ENCODE assay signal across 12 cellular contexts in the genomic region with DNA sequence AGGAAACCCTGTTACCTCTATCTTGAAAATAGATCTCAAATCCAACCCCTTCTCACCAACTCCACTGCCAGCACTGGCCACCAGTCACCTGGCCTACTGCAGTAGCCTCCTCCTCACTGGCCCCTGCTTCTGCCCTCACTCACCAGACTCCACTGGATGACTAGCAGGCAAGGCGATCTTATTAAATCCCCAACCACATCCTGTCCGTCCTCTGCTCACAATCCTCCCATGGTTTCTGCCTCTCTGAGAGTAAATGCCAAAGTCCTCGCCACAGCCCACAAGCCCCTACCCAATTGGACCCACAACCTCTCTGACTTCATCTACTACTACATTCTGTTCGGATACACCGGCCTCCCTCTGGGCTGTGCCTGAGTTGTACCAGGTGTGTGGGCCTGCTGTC. TPM values are rescaled to one million over a fixed set of nuclear protein-coding genes. Genes with fewer than 3 reads are reported as not detected.
A peak's percentile ranks its signal among the peaks of the same experiment; 100 is the strongest.
DNase-seq lines count a peak whose midpoint lies in the region; ATAC-seq, FAIRE-seq and TF ChIP-seq lines count a peak whose summit lies in the region.
"Had no signal": no experiment of that assay in that cellular context is flagged by ENCODE, and none has a peak within 500 bp of the region (broad histone marks: within the 10 kb centered on the region; RNA-seq: fewer than 3 reads in every experiment).

No MANE protein-coding gene starts in this region.

- H3K36me3 Mint-ChIP-seq in T-helper 1 cell treated with Interleukin-12 subunit alpha and Interleukin-12 subunit beta and Interleukin-4 antibody, amounts not matched to agents 30 μg/mL and 1 μg/mL, for 36 hours (ENCODE audit: low read depth) = peaks cover 30% of the 10 kb centered on the region
- H3K36me3 Mint-ChIP-seq in activated CD8-positive, alpha-beta T cell treated with anti-CD3 and anti-CD28 coated beads, Interleukin-2, amount 10 ng/mL, durations not matched to agents 7 days and 5 days (ENCODE audit: low read depth) = peaks cover 29% of the 10 kb centered on the region
- H3K36me3 Mint-ChIP-seq in naive thymus-derived CD8-positive, alpha-beta T cell = peaks cover 0 to 39% (median 15%) of the 10 kb centered on the region in 3 donors

- no peak for TF ChIP-seq CTCF in right atrium auricular region (IDR thresholded peaks at IDR 0.05)
- TF ChIP-seq CTCF in HepG2 (CRISPR knock-in tag; IDR thresholded peaks at IDR 0.05) = no peak

- H3K36me3 ChIP-seq in right atrium auricular region (peaks cover 28% of the 10 kb centered on the region), HepG2 (replicated peaks in 1 of 2; ENCODE audit: control insufficient read depth in 1 of 2, insufficient read depth in 2 of 2, low read length in 2 of 2) (peaks cover 5 to 19% of the 10 kb centered on the region in 2 experiments; a peak in 4 of 5 replicates)

- H3K27ac ChIP-seq in right atrium auricular region = no peak overlapping the region
- no peak overlapping the region for H3K27ac ChIP-seq in HepG2 (ENCODE audit: extremely low read length, insufficient read depth, low read length)
- H3K27ac ChIP-seq: parathyroid adenoma had no signal

- DNase-seq in T-helper 1 cell (no peak), right atrium auricular region (ENCODE audit: low spot score) (no peak), HepG2 (ENCODE audit: low spot score) (no peak)
- no peak for DNase-seq in activated CD8-positive, alpha-beta T cell treated with anti-CD3 and anti-CD28 coated beads, Interleukin-2, amount 10 ng/mL, durations not matched to agents 7 days and 5 days
- DNase-seq in naive thymus-derived CD8-positive, alpha-beta T cell = no peak
- DNase-seq: 8988T, amniotic stem cell, erythroblast, kidney, small intestine had no signal

- H3K9ac ChIP-seq in HepG2 (ENCODE audit: insufficient read depth, low read depth, low read length) = no peak overlapping the region
- H3K9ac ChIP-seq: parathyroid adenoma had no signal

- BruUV-seq in HepG2 (replicated peaks; lab: Mats Ljungman, UMichigan) = no TSS peak

- H3K4me3 ChIP-seq in right atrium auricular region (no peak overlapping the region), HepG2 (replicated peaks in 1 of 3; ENCODE audit: insufficient read depth in 1 of 3, low read depth in 2 of 3, low read length in 3 of 3) (no peak overlapping the region)

- no peak for TF ChIP-seq RAD21 in HepG2 (CRISPR knock-in tag; IDR thresholded peaks at IDR 0.05)

- H3K4me2 ChIP-seq in HepG2 (ENCODE audit: low read depth, low read length) = no peak overlapping the region

- no peaks in the 10 kb centered on the region for H3K79me2 ChIP-seq in HepG2 (ENCODE audit: insufficient read depth, low read length)
- H3K79me2 ChIP-seq: parathyroid adenoma had no signal

- ATAC-seq in activated CD8-positive, alpha-beta T cell treated with anti-CD3 and anti-CD28 coated beads, Interleukin-2, amount 10 ng/mL, durations not matched to agents 7 days and 5 days = no peak
- no peak for ATAC-seq in naive thymus-derived CD8-positive, alpha-beta T cell
- no peak for ATAC-seq in HepG2

- H3K27me3 ChIP-seq in right atrium auricular region = no peaks in the 10 kb centered on the region
- no peaks in the 10 kb centered on the region for H3K27me3 ChIP-seq in HepG2 (ENCODE audit: control insufficient read depth in 1 of 2, insufficient read depth in 2 of 2, low read length in 2 of 2)

- H3K9me3 Mint-ChIP-seq in T-helper 1 cell treated with Interleukin-12 subunit alpha and Interleukin-12 subunit beta and Interleukin-4 antibody, amounts not matched to agents 30 μg/mL and 1 μg/mL, for 36 hours = no peaks in the 10 kb centered on the region
- no peaks in the 10 kb centered on the region for H3K9me3 Mint-ChIP-seq in activated CD8-positive, alpha-beta T cell treated with anti-CD3 and anti-CD28 coated beads, Interleukin-2, amount 10 ng/mL, durations not matched to agents 7 days and 5 days (ENCODE audit: insufficient read depth)
- H3K9me3 Mint-ChIP-seq in naive thymus-derived CD8-positive, alpha-beta T cell = no peaks in the 10 kb centered on the region

- H2AFZ ChIP-seq in HepG2 (ENCODE audit: low read length) = no peak overlapping the region
- H2AFZ ChIP-seq: parathyroid adenoma had no signal

- no peak overlapping the region for H3K4me3 Mint-ChIP-seq in T-helper 1 cell treated with Interleukin-12 subunit alpha and Interleukin-12 subunit beta and Interleukin-4 antibody, amounts not matched to agents 30 μg/mL and 1 μg/mL, for 36 hours
- H3K4me3 Mint-ChIP-seq in activated CD8-positive, alpha-beta T cell treated with anti-CD3 and anti-CD28 coated beads, Interleukin-2, amount 10 ng/mL, durations not matched to agents 7 days and 5 days = no peak overlapping the region
- H3K4me3 Mint-ChIP-seq in naive thymus-derived CD8-positive, alpha-beta T cell = peak overlapping the region in 7 of 10 donors; percentile 31 to 58 (median 52)

- no peak for TF ChIP-seq POLR2A in HepG2 (IDR thresholded peaks at IDR 0.05; ENCODE audit: insufficient read depth in 1 of 2, low read depth in 2 of 2, low read length in 2 of 2)

- H4K20me1 ChIP-seq in HepG2 (ENCODE audit: insufficient read depth, low read length) = no peaks in the 10 kb centered on the region

- intact Hi-C loops in HepG2 (cut with micrococcal nuclease; ENCODE audit: unreplicated experiment) = no loop called here

- WGBS in HepG2 (ENCODE audit: low lambda C conversion rate) = 94% methylated on average over 5 of the region's 5 CpGs

- no peak for FAIRE-seq in HepG2 (lab: Jason Lieb, UNC)
- FAIRE-seq: kidney, small intestine had no signal

- peaks cover 0 to 9% of the 10 kb centered on the region in 2 donors for H3K4me1 ChIP-seq in right atrium auricular region
- peaks cover 9% of the 10 kb centered on the region for H3K4me1 ChIP-seq in HepG2 (ENCODE audit: insufficient read depth, low read length)

- peak overlapping the region; percentile 68 for H3K27ac Mint-ChIP-seq in T-helper 1 cell treated with Interleukin-12 subunit alpha and Interleukin-12 subunit beta and Interleukin-4 antibody, amounts not matched to agents 30 μg/mL and 1 μg/mL, for 36 hours
- H3K27ac Mint-ChIP-seq in activated CD8-positive, alpha-beta T cell treated with anti-CD3 and anti-CD28 coated beads, Interleukin-2, amount 10 ng/mL, durations not matched to agents 7 days and 5 days = peak overlapping the region; percentile 64
- H3K27ac Mint-ChIP-seq in naive thymus-derived CD8-positive, alpha-beta T cell = peak overlapping the region; percentile 61 to 91 (median 80)

- H3K9me3 ChIP-seq in right atrium auricular region = no peaks in the 10 kb centered on the region
- H3K9me3 ChIP-seq in HepG2 (ENCODE audit: low read length) = no peaks in the 10 kb centered on the region

- POLR2A ChIA-PET in activated CD8-positive, alpha-beta T cell treated with anti-CD3 and anti-CD28 coated beads, Interleukin-2, amount 10 ng/mL, durations not matched to agents 7 days and 5 days (lab: Charles Lee) = interaction anchor here (0.9 to 1.3 kb wide), 2 partner anchors 13 to 16 kb away, joined by 3 to 7 read pairs; no protein-coding TSS in a partner anchor
- POLR2A ChIA-PET in naive thymus-derived CD8-positive, alpha-beta T cell (lab: Charles Lee) = interaction anchor here (11.5 kb wide), 1 partner anchor 15 kb away, joined by 276 read pairs; no protein-coding TSS in a partner anchor
- POLR2A ChIA-PET in HepG2 (lab: Yijun Ruan, JAX) = no interaction called here

- H3K27me3 Mint-ChIP-seq in T-helper 1 cell treated with Interleukin-12 subunit alpha and Interleukin-12 subunit beta and Interleukin-4 antibody, amounts not matched to agents 30 μg/mL and 1 μg/mL, for 36 hours (ENCODE audit: low read depth) = no peaks in the 10 kb centered on the region
- no peaks in the 10 kb centered on the region for H3K27me3 Mint-ChIP-seq in activated CD8-positive, alpha-beta T cell treated with anti-CD3 and anti-CD28 coated beads, Interleukin-2, amount 10 ng/mL, durations not matched to agents 7 days and 5 days (ENCODE audit: low read depth)
- H3K27me3 Mint-ChIP-seq in naive thymus-derived CD8-positive, alpha-beta T cell = no peaks in the 10 kb centered on the region

- CTCF ChIA-PET in activated CD8-positive, alpha-beta T cell treated with anti-CD3 and anti-CD28 coated beads, Interleukin-2, amount 10 ng/mL, durations not matched to agents 7 days and 5 days (lab: Charles Lee) = interaction anchor here (1.8 kb wide), 1 partner anchor 15 kb away, joined by 4 read pairs; no protein-coding TSS in a partner anchor
- CTCF ChIA-PET in HepG2 (lab: Yijun Ruan, JAX; ENCODE audit: low intra/inter-chr PET ratio, low total read pairs) = no interaction called here

- in situ Hi-C loops in HepG2 (cut with HindIII; ENCODE audit: extremely low pct_ligation_motif_present, low pct_unique_long_range_greater_than_20kb) = no loop called here

- peaks cover 38% of the 10 kb centered on the region for H3K4me1 Mint-ChIP-seq in T-helper 1 cell treated with Interleukin-12 subunit alpha and Interleukin-12 subunit beta and Interleukin-4 antibody, amounts not matched to agents 30 μg/mL and 1 μg/mL, for 36 hours (ENCODE audit: low read depth)
- peaks cover 38% of the 10 kb centered on the region for H3K4me1 Mint-ChIP-seq in activated CD8-positive, alpha-beta T cell treated with anti-CD3 and anti-CD28 coated beads, Interleukin-2, amount 10 ng/mL, durations not matched to agents 7 days and 5 days (ENCODE audit: low read depth)
- H3K4me1 Mint-ChIP-seq in naive thymus-derived CD8-positive, alpha-beta T cell = peaks cover 18 to 67% (median 44%) of the 10 kb centered on the region in 4 donors

- no peak for TF ChIP-seq EP300 in HepG2 (IDR thresholded peaks at IDR 0.05; ENCODE audit: low read depth in 2 of 2, low read length in 2 of 2)
- no peak for TF ChIP-seq EP300 in HepG2 (CRISPR knock-in tag; IDR thresholded peaks at IDR 0.05; ENCODE audit: borderline replicate concordance)

RNA-seq across cellular contexts. Expression of gene PIM2, which starts 5.4 kb away (rescaled TPM):
- 10 to 100 TPM; 51.3 to 53.6 TPM for total RNA-seq in activated CD8-positive, alpha-beta T cell treated with anti-CD3 and anti-CD28 coated beads, Interleukin-2, amount 10 ng/mL, durations not matched to agents 7 days and 5 days
- total RNA-seq in naive thymus-derived CD8-positive, alpha-beta T cell = 100 to 1,000 TPM; 126 to 132 TPM
- 100 to 1,000 TPM; 170 to 331 (median 313) TPM for polyA plus RNA-seq in naive thymus-derived CD8-positive, alpha-beta T cell
- total RNA-seq in right atrium auricular region = 1 to 10 TPM; 5.4 to 9.1 TPM
- total RNA-seq in HepG2 (2016; rRNA removed; fragmentation: Illumina TruSeq; extraction: Trizol) = 13.0 and 14.4 TPM in 2 replicates
- 1.7 and 2.6 TPM in 2 replicates for total RNA-seq in HepG2 (2016; cell fraction: cytosol; rRNA removed; fragmentation: Illumina TruSeq; extraction: Trizol; ENCODE audit: low read depth)
- total RNA-seq in HepG2 (2016; cell fraction: insoluble cytoplasmic fraction; rRNA removed; fragmentation: Illumina TruSeq; extraction: Trizol) = 11.9 and 13.2 TPM in 2 replicates
- 5.9 and 6.5 TPM in 2 replicates for total RNA-seq in HepG2 (2016; cell fraction: membrane; rRNA removed; fragmentation: Illumina TruSeq; extraction: Trizol)
- total RNA-seq in HepG2 (2016; cell fraction: nucleus; rRNA removed; fragmentation: Illumina TruSeq; extraction: Trizol) = 7.9 and 8.0 TPM in 2 replicates
- polyA plus RNA-seq in HepG2 (2011; rRNA removed) = 15.8 and 17.4 TPM in 2 replicates
- polyA plus RNA-seq in HepG2 (2011; cell fraction: cytosol; rRNA removed) = 10.3 and 10.6 TPM in 2 replicates
- polyA plus RNA-seq in HepG2 (2011; cell fraction: nucleus; rRNA removed) = 14.3 and 17.5 TPM in 2 replicates
- 10.1 and 10.6 TPM in 2 replicates for polyA plus RNA-seq in HepG2 (2012)
- 1.1 TPM in 2 replicates for polyA plus RNA-seq in HepG2 (2016; cell fraction: cytosol; fragmentation: Illumina TruSeq; extraction: Trizol; ENCODE audit: low read depth)
- 14.0 and 15.2 TPM in 2 replicates for polyA plus RNA-seq in HepG2 (2016; cell fraction: insoluble cytoplasmic fraction; fragmentation: Illumina TruSeq; extraction: Trizol; ENCODE audit: low read depth)
- 3.5 and 4.0 TPM in 2 replicates for polyA plus RNA-seq in HepG2 (2016; cell fraction: membrane; fragmentation: Illumina TruSeq; extraction: Trizol; ENCODE audit: low read depth)
- polyA plus RNA-seq in HepG2 (2016; cell fraction: nucleus; fragmentation: Illumina TruSeq; extraction: Trizol; ENCODE audit: insufficient read depth, low read depth) = 11.4 and 16.3 TPM in 2 replicates
- 17.3 and 37.4 TPM in 2 replicates for polyA minus RNA-seq in HepG2 (2011; rRNA and poly(A)+ RNA removed; ENCODE audit: low replicate concordance)
- 4.9 and 5.8 TPM in 2 replicates for polyA minus RNA-seq in HepG2 (2011; cell fraction: cytosol; rRNA and poly(A)+ RNA removed)
- 8.5 and 10.9 TPM in 2 replicates for polyA minus RNA-seq in HepG2 (2011; cell fraction: nucleus; rRNA and poly(A)+ RNA removed)

RNA-seq across cellular contexts. Expression of gene SLC35A2, which starts 12.8 kb away (rescaled TPM):
- total RNA-seq in activated CD8-positive, alpha-beta T cell treated with anti-CD3 and anti-CD28 coated beads, Interleukin-2, amount 10 ng/mL, durations not matched to agents 7 days and 5 days = 10 to 100 TPM; 14.8 to 15.3 TPM
- total RNA-seq in naive thymus-derived CD8-positive, alpha-beta T cell = 10 to 100 TPM; 11.4 to 12.7 TPM
- polyA plus RNA-seq in naive thymus-derived CD8-positive, alpha-beta T cell = 1 to 10 TPM; 6.8 to 8.1 (median 7.3) TPM
- 10 to 100 TPM; 16.8 to 18.8 TPM for total RNA-seq in right atrium auricular region
- 17.2 and 32.1 TPM in 2 replicates for total RNA-seq in HepG2 (2016; rRNA removed; fragmentation: Illumina TruSeq; extraction: Trizol)
- total RNA-seq in HepG2 (2016; cell fraction: cytosol; rRNA removed; fragmentation: Illumina TruSeq; extraction: Trizol; ENCODE audit: low read depth) = 5.6 and 5.8 TPM in 2 replicates
- 13.8 and 35.7 TPM in 2 replicates for total RNA-seq in HepG2 (2016; cell fraction: insoluble cytoplasmic fraction; rRNA removed; fragmentation: Illumina TruSeq; extraction: Trizol)
- total RNA-seq in HepG2 (2016; cell fraction: membrane; rRNA removed; fragmentation: Illumina TruSeq; extraction: Trizol) = 12.4 and 13.9 TPM in 2 replicates
- total RNA-seq in HepG2 (2016; cell fraction: nucleus; rRNA removed; fragmentation: Illumina TruSeq; extraction: Trizol) = 24.9 and 30.9 TPM in 2 replicates
- 40.8 and 46.4 TPM in 2 replicates for polyA plus RNA-seq in HepG2 (2011; rRNA removed)
- 41.7 and 48.0 TPM in 2 replicates for polyA plus RNA-seq in HepG2 (2011; cell fraction: cytosol; rRNA removed)
- 31.2 and 31.5 TPM in 2 replicates for polyA plus RNA-seq in HepG2 (2011; cell fraction: nucleus; rRNA removed)
- polyA plus RNA-seq in HepG2 (2012) = 16.3 and 18.8 TPM in 2 replicates
- polyA plus RNA-seq in HepG2 (2016; cell fraction: cytosol; fragmentation: Illumina TruSeq; extraction: Trizol; ENCODE audit: low read depth) = 6.8 and 8.5 TPM in 2 replicates
- 20.0 and 23.2 TPM in 2 replicates for polyA plus RNA-seq in HepG2 (2016; cell fraction: insoluble cytoplasmic fraction; fragmentation: Illumina TruSeq; extraction: Trizol; ENCODE audit: low read depth)
- polyA plus RNA-seq in HepG2 (2016; cell fraction: membrane; fragmentation: Illumina TruSeq; extraction: Trizol; ENCODE audit: low read depth) = 12.9 and 13.5 TPM in 2 replicates
- polyA plus RNA-seq in HepG2 (2016; cell fraction: nucleus; fragmentation: Illumina TruSeq; extraction: Trizol; ENCODE audit: insufficient read depth, low read depth) = 57.8 and 62.5 TPM in 2 replicates
- polyA minus RNA-seq in HepG2 (2011; rRNA and poly(A)+ RNA removed; ENCODE audit: low replicate concordance) = 110 and 137 TPM in 2 replicates
- polyA minus RNA-seq in HepG2 (2011; cell fraction: cytosol; rRNA and poly(A)+ RNA removed) = 25.2 and 26.9 TPM in 2 replicates
- polyA minus RNA-seq in HepG2 (2011; cell fraction: nucleus; rRNA and poly(A)+ RNA removed) = 9.3 and 12.1 TPM in 2 replicates

RNA-seq across cellular contexts. Expression of gene PQBP1, which starts 26.5 kb away (rescaled TPM):
- 10 to 100 TPM; 63.9 to 70.8 TPM for total RNA-seq in activated CD8-positive, alpha-beta T cell treated with anti-CD3 and anti-CD28 coated beads, Interleukin-2, amount 10 ng/mL, durations not matched to agents 7 days and 5 days
- total RNA-seq in naive thymus-derived CD8-positive, alpha-beta T cell = 10 to 100 TPM; 66.4 to 68.8 TPM
- 100 to 1,000 TPM in 1 of 3 donors, 10 to 100 TPM in 2; 92.7 to 114 (median 94.5) TPM for polyA plus RNA-seq in naive thymus-derived CD8-positive, alpha-beta T cell
- 10 to 100 TPM; 44.4 to 66.7 TPM for total RNA-seq in right atrium auricular region
- total RNA-seq in HepG2 (2016; rRNA removed; fragmentation: Illumina TruSeq; extraction: Trizol) = 80.9 and 99.4 TPM in 2 replicates
- total RNA-seq in HepG2 (2016; cell fraction: cytosol; rRNA removed; fragmentation: Illumina TruSeq; extraction: Trizol; ENCODE audit: low read depth) = 33.5 and 34.4 TPM in 2 replicates
- total RNA-seq in HepG2 (2016; cell fraction: insoluble cytoplasmic fraction; rRNA removed; fragmentation: Illumina TruSeq; extraction: Trizol) = 87.4 and 94.4 TPM in 2 replicates
- total RNA-seq in HepG2 (2016; cell fraction: membrane; rRNA removed; fragmentation: Illumina TruSeq; extraction: Trizol) = 35.6 and 39.4 TPM in 2 replicates
- 40.0 and 41.7 TPM in 2 replicates for total RNA-seq in HepG2 (2016; cell fraction: nucleus; rRNA removed; fragmentation: Illumina TruSeq; extraction: Trizol)
- polyA plus RNA-seq in HepG2 (2011; rRNA removed) = 58.1 and 66.9 TPM in 2 replicates
- 77.0 and 80.0 TPM in 2 replicates for polyA plus RNA-seq in HepG2 (2011; cell fraction: cytosol; rRNA removed)
- 123 and 131 TPM in 2 replicates for polyA plus RNA-seq in HepG2 (2011; cell fraction: nucleus; rRNA removed)
- 72.0 and 77.4 TPM in 2 replicates for polyA plus RNA-seq in HepG2 (2012)
- polyA plus RNA-seq in HepG2 (2016; cell fraction: cytosol; fragmentation: Illumina TruSeq; extraction: Trizol; ENCODE audit: low read depth) = 39.2 and 46.6 TPM in 2 replicates
- 111 and 112 TPM in 2 replicates for polyA plus RNA-seq in HepG2 (2016; cell fraction: insoluble cytoplasmic fraction; fragmentation: Illumina TruSeq; extraction: Trizol; ENCODE audit: low read depth)
- 42.4 and 43.0 TPM in 2 replicates for polyA plus RNA-seq in HepG2 (2016; cell fraction: membrane; fragmentation: Illumina TruSeq; extraction: Trizol; ENCODE audit: low read depth)
- polyA plus RNA-seq in HepG2 (2016; cell fraction: nucleus; fragmentation: Illumina TruSeq; extraction: Trizol; ENCODE audit: insufficient read depth, low read depth) = 101 and 103 TPM in 2 replicates
- polyA minus RNA-seq in HepG2 (2011; rRNA and poly(A)+ RNA removed; ENCODE audit: low replicate concordance) = 33.5 and 103 TPM in 2 replicates
- 32.2 and 41.4 TPM in 2 replicates for polyA minus RNA-seq in HepG2 (2011; cell fraction: cytosol; rRNA and poly(A)+ RNA removed)
- polyA minus RNA-seq in HepG2 (2011; cell fraction: nucleus; rRNA and poly(A)+ RNA removed) = 23.3 and 26.7 TPM in 2 replicates

RNA-seq across cellular contexts. Expression of gene TIMM17B, which starts 26.7 kb away (rescaled TPM):
- 10 to 100 TPM; 41.6 to 44.1 TPM for total RNA-seq in activated CD8-positive, alpha-beta T cell treated with anti-CD3 and anti-CD28 coated beads, Interleukin-2, amount 10 ng/mL, durations not matched to agents 7 days and 5 days
- total RNA-seq in naive thymus-derived CD8-positive, alpha-beta T cell = 10 to 100 TPM; 41.2 to 44.8 TPM
- polyA plus RNA-seq in naive thymus-derived CD8-positive, alpha-beta T cell = 10 to 100 TPM; 52.9 to 59.1 (median 55.5) TPM
- total RNA-seq in right atrium auricular region (10 to 100 TPM; 49.2 to 56.5 TPM), HepG2 (2016; rRNA removed; fragmentation: Illumina TruSeq; extraction: Trizol) (53.4 and 56.0 TPM in 2 replicates)
- total RNA-seq in HepG2 (2016; cell fraction: cytosol; rRNA removed; fragmentation: Illumina TruSeq; extraction: Trizol; ENCODE audit: low read depth) = 16.1 and 16.6 TPM in 2 replicates
- total RNA-seq in HepG2 (2016; cell fraction: insoluble cytoplasmic fraction; rRNA removed; fragmentation: Illumina TruSeq; extraction: Trizol) = 59.1 and 59.6 TPM in 2 replicates
- 21.0 and 25.1 TPM in 2 replicates for total RNA-seq in HepG2 (2016; cell fraction: membrane; rRNA removed; fragmentation: Illumina TruSeq; extraction: Trizol)
- 35.5 and 35.9 TPM in 2 replicates for total RNA-seq in HepG2 (2016; cell fraction: nucleus; rRNA removed; fragmentation: Illumina TruSeq; extraction: Trizol)
- 69.1 and 72.5 TPM in 2 replicates for polyA plus RNA-seq in HepG2 (2011; rRNA removed)
- 74.6 and 124 TPM in 2 replicates for polyA plus RNA-seq in HepG2 (2011; cell fraction: cytosol; rRNA removed)
- 52.8 and 64.5 TPM in 2 replicates for polyA plus RNA-seq in HepG2 (2011; cell fraction: nucleus; rRNA removed)
- 50.1 and 56.0 TPM in 2 replicates for polyA plus RNA-seq in HepG2 (2012)
- 18.8 and 21.5 TPM in 2 replicates for polyA plus RNA-seq in HepG2 (2016; cell fraction: cytosol; fragmentation: Illumina TruSeq; extraction: Trizol; ENCODE audit: low read depth)
- polyA plus RNA-seq in HepG2 (2016; cell fraction: insoluble cytoplasmic fraction; fragmentation: Illumina TruSeq; extraction: Trizol; ENCODE audit: low read depth) = 63.6 and 70.0 TPM in 2 replicates
- polyA plus RNA-seq in HepG2 (2016; cell fraction: membrane; fragmentation: Illumina TruSeq; extraction: Trizol; ENCODE audit: low read depth) = 22.7 and 26.6 TPM in 2 replicates
- 67.0 and 69.3 TPM in 2 replicates for polyA plus RNA-seq in HepG2 (2016; cell fraction: nucleus; fragmentation: Illumina TruSeq; extraction: Trizol; ENCODE audit: insufficient read depth, low read depth)
- 67.5 and 136 TPM in 2 replicates for polyA minus RNA-seq in HepG2 (2011; rRNA and poly(A)+ RNA removed; ENCODE audit: low replicate concordance)
- polyA minus RNA-seq in HepG2 (2011; cell fraction: cytosol; rRNA and poly(A)+ RNA removed) = 20.0 and 25.0 TPM in 2 replicates
- polyA minus RNA-seq in HepG2 (2011; cell fraction: nucleus; rRNA and poly(A)+ RNA removed) = 11.8 and 14.9 TPM in 2 replicates

RNA-seq across cellular contexts. Expression of gene OTUD5, which starts 33.1 kb away (rescaled TPM):
- total RNA-seq in activated CD8-positive, alpha-beta T cell treated with anti-CD3 and anti-CD28 coated beads, Interleukin-2, amount 10 ng/mL, durations not matched to agents 7 days and 5 days = 10 to 100 TPM; 40.0 to 41.7 TPM
- 10 to 100 TPM; 98.7 to 99.4 TPM for total RNA-seq in naive thymus-derived CD8-positive, alpha-beta T cell
- polyA plus RNA-seq in naive thymus-derived CD8-positive, alpha-beta T cell = 10 to 100 TPM; 23.7 to 48.4 (median 24.3) TPM
- total RNA-seq in right atrium auricular region (10 to 100 TPM; 15.4 to 23.9 TPM), HepG2 (2016; rRNA removed; fragmentation: Illumina TruSeq; extraction: Trizol) (16.9 and 18.4 TPM in 2 replicates)
- 7.3 and 7.9 TPM in 2 replicates for total RNA-seq in HepG2 (2016; cell fraction: cytosol; rRNA removed; fragmentation: Illumina TruSeq; extraction: Trizol; ENCODE audit: low read depth)
- 15.3 and 18.1 TPM in 2 replicates for total RNA-seq in HepG2 (2016; cell fraction: insoluble cytoplasmic fraction; rRNA removed; fragmentation: Illumina TruSeq; extraction: Trizol)
- 13.3 and 13.6 TPM in 2 replicates for total RNA-seq in HepG2 (2016; cell fraction: membrane; rRNA removed; fragmentation: Illumina TruSeq; extraction: Trizol)
- 11.1 and 13.9 TPM in 2 replicates for total RNA-seq in HepG2 (2016; cell fraction: nucleus; rRNA removed; fragmentation: Illumina TruSeq; extraction: Trizol)
- polyA plus RNA-seq in HepG2 (2011; rRNA removed) = 42.2 and 44.8 TPM in 2 replicates
- polyA plus RNA-seq in HepG2 (2011; cell fraction: cytosol; rRNA removed) = 29.5 and 29.7 TPM in 2 replicates
- 74.0 and 78.6 TPM in 2 replicates for polyA plus RNA-seq in HepG2 (2011; cell fraction: nucleus; rRNA removed)
- polyA plus RNA-seq in HepG2 (2012) = 30.8 and 34.7 TPM in 2 replicates
- polyA plus RNA-seq in HepG2 (2016; cell fraction: cytosol; fragmentation: Illumina TruSeq; extraction: Trizol; ENCODE audit: low read depth) = 14.5 and 15.7 TPM in 2 replicates
- 20.0 and 25.8 TPM in 2 replicates for polyA plus RNA-seq in HepG2 (2016; cell fraction: insoluble cytoplasmic fraction; fragmentation: Illumina TruSeq; extraction: Trizol; ENCODE audit: low read depth)
- 18.9 and 22.2 TPM in 2 replicates for polyA plus RNA-seq in HepG2 (2016; cell fraction: membrane; fragmentation: Illumina TruSeq; extraction: Trizol; ENCODE audit: low read depth)
- polyA plus RNA-seq in HepG2 (2016; cell fraction: nucleus; fragmentation: Illumina TruSeq; extraction: Trizol; ENCODE audit: insufficient read depth, low read depth) = 32.8 and 33.6 TPM in 2 replicates
- polyA minus RNA-seq in HepG2 (2011; rRNA and poly(A)+ RNA removed; ENCODE audit: low replicate concordance) = 40.8 and 110 TPM in 2 replicates
- 20.0 and 21.9 TPM in 2 replicates for polyA minus RNA-seq in HepG2 (2011; cell fraction: cytosol; rRNA and poly(A)+ RNA removed)
- polyA minus RNA-seq in HepG2 (2011; cell fraction: nucleus; rRNA and poly(A)+ RNA removed) = 14.8 and 17.9 TPM in 2 replicates

Comparison
In these comparisons a context has a peak if more than half of its experiments do, and no peak if none do; other contexts are left out.
1. H3K4me3 Mint-ChIP-seq: peak in naive thymus-derived CD8-positive, alpha-beta T cell (7 of 10); none in T-helper 1 cell treated with Interleukin-12 subunit alpha and Interleukin-12 subunit beta and Interleukin-4 antibody, amounts not matched to agents 30 μg/mL and 1 μg/mL, for 36 hours (single experiment) and activated CD8-positive, alpha-beta T cell treated with anti-CD3 and anti-CD28 coated beads, Interleukin-2, amount 10 ng/mL, durations not matched to agents 7 days and 5 days (single experiment).
2. Peak in every context shown above with its lines, with median percentiles within 50 percentile points of each other: H3K27ac Mint-ChIP-seq.